ENCODE assay signal across 1 cellular context in genomic region chr19:54670576-54671347, GRCh38.
TF ChIP-seq lines count a peak whose summit lies in the region.

No MANE protein-coding gene starts in this region.

TF ChIP-seq in HepG2, 621 proteins besides CTCF, POLR2A, EP300 and RAD21:
- TF ChIP-seq ZBTB3 (CRISPR knock-in tag; IDR thresholded peaks at IDR 0.05; ENCODE audit: borderline replicate concordance, low read depth) (no peak), ARNT (IDR thresholded peaks at IDR 0.05) (no peak), ZBED4 (CRISPR knock-in tag; IDR thresholded peaks at IDR 0.05; ENCODE audit: borderline replicate concordance) (no peak), USF2 (IDR thresholded peaks at IDR 0.05; ENCODE audit: low read depth, low read length) (no peak), USF2 (CRISPR knock-in tag; IDR thresholded peaks at IDR 0.05; ENCODE audit: borderline replicate concordance) (no peak), PATZ1 (CRISPR knock-in tag; IDR thresholded peaks at IDR 0.05) (no peak), MEF2D (CRISPR knock-in tag; IDR thresholded peaks at IDR 0.05) (no peak), SCMH1 (CRISPR knock-in tag; IDR thresholded peaks at IDR 0.05; ENCODE audit: borderline replicate concordance) (no peak), ZNF207 (IDR thresholded peaks at IDR 0.05; ENCODE audit: borderline replicate concordance) (no peak), SIN3B (IDR thresholded peaks at IDR 0.05; ENCODE audit: low read length) (no peak), CENPBD1 (CRISPR knock-in tag; IDR thresholded peaks at IDR 0.05; ENCODE audit: borderline replicate concordance, low read depth) (no peak), ZNF496 (CRISPR knock-in tag; IDR thresholded peaks at IDR 0.05; ENCODE audit: insufficient replicate concordance) (no peak), ZNF180 (CRISPR knock-in tag; IDR thresholded peaks at IDR 0.05; ENCODE audit: borderline replicate concordance, low read depth) (no peak)
